ENCODE assay signal across 16 cellular contexts in the genomic region with DNA sequence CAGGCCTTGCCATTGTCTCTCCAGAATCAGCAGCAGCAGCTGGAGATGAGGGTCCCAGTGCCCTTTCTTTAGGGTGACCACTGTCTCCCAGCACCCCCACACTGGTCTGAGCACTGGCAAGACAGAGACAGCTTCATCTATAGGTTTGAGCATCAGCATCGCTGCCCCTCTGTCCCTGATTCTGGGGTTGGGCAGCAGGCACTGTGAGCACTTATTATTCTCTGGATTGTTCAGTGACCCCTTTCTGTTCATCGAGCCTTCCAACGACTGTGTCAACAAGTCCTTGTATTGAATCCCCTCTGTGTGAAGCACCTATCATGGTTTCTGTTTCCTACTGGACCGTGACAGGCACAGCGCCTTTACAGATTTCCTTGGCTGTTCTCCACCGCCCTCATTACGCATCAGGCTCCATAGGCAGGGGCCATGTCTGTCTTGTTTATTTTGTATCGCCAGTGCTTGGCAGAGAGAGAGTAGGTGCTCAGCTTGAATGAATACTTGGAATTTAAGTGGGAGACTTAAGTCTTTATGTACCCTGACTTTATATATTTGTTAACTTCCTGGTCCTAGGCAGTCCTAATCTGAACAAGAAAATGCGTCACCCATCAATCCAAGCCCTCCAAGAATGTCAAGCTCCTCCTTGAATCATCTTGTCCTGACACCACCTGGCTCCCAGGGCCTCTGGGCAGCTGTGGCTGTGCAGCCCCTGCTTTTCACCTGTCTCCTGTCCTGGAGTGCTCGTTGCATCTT. TPM values are rescaled to one million over a fixed set of nuclear protein-coding genes. Genes with fewer than 3 reads are reported as not detected.
DNase-seq lines count a peak whose midpoint lies in the region; ATAC-seq and TF ChIP-seq lines count a peak whose summit lies in the region.
"Had no signal": no experiment of that assay in that cellular context is flagged by ENCODE, and none has a peak within 500 bp of the region (broad histone marks: within the 10 kb centered on the region; RNA-seq: fewer than 3 reads in every experiment).

No MANE protein-coding gene starts in this region.

- TF ChIP-seq POLR2A in heart left ventricle (IDR thresholded peaks at IDR 0.05) (no peak), upper lobe of left lung (IDR thresholded peaks at IDR 0.05) (no peak)

- TF ChIP-seq CTCF in heart left ventricle (IDR thresholded peaks at IDR 0.05) (no peak), epithelial cell of proximal tubule (conservative IDR thresholded peaks at IDR 0.05; ENCODE audit: low read depth, low read length) (no peak), upper lobe of left lung (IDR thresholded peaks at IDR 0.05) (no peak), foreskin fibroblast (IDR thresholded peaks at IDR 0.05; ENCODE audit: low read depth, low read length) (no peak)

- peak in 1 of 5 donors; percentile 4 for DNase-seq in heart left ventricle
- no peak for DNase-seq in cardiac septum (ENCODE audit: low spot score)
- peak; percentile 56 for DNase-seq in NCI-H748 treated with DMSO at 0.1 percent for 48 hours (lab: John Stamatoyannopoulos, UW)
- DNase-seq in epithelial cell of proximal tubule (ENCODE audit: low read depth): peak; percentile 98
- DNase-seq in upper lobe of left lung: peak in 1 of 2 donors; percentile 73
- DNase-seq in foreskin fibroblast: no peak
- DNase-seq: activated CD4-positive, alpha-beta T cell treated with anti-CD3 and anti-CD28 coated beads for 4 hours; activated gamma-delta T cell treated with Interleukin-2 at 50 U/mL for 16 hours; dorsolateral prefrontal cortex; H7; NCI-H1436 treated with DMSO at 0.1 percent for 48 hours; stimulated activated naive CD4-positive, alpha-beta T cell had no signal

- H3K27ac ChIP-seq in heart left ventricle (peak overlapping the region in 11 of 12 donors; percentile 12 to 96 (median 89)), upper lobe of left lung (peak overlapping the region; percentile 85 to 93 (median 88))
- H3K27ac ChIP-seq: dorsolateral prefrontal cortex had no signal

- ATAC-seq in heart left ventricle: no peak
- ATAC-seq in upper lobe of left lung (ENCODE audit: low FRiP score in 2 of 2): peak in 1 of 2 donors; percentile 39
- ATAC-seq in HG02759 (IDR thresholded peaks at IDR 0.05; ENCODE audit: unreplicated experiment): no peak
- no peak for ATAC-seq in HG02884 (IDR thresholded peaks at IDR 0.05; ENCODE audit: unreplicated experiment)

- peak in 2 of 4 donors; percentile 54 to 91 for TF ChIP-seq EP300 in upper lobe of left lung (IDR thresholded peaks at IDR 0.05)

- no peaks in the 10 kb centered on the region for H3K9me3 ChIP-seq in heart left ventricle
- no peaks in the 10 kb centered on the region for H3K9me3 ChIP-seq in upper lobe of left lung

- peaks cover 0 to 4% (median 0%) of the 10 kb centered on the region in 9 donors for H3K36me3 ChIP-seq in heart left ventricle
- no peaks in the 10 kb centered on the region for H3K36me3 ChIP-seq in upper lobe of left lung

- H3K4me1 ChIP-seq in heart left ventricle (peaks cover 4 to 72% (median 29%) of the 10 kb centered on the region in 12 donors), upper lobe of left lung (peaks cover 45 to 77% (median 70%) of the 10 kb centered on the region in 4 donors)

- intact Hi-C loops in heart left ventricle (cut with DNase I): no loop called here
- intact Hi-C loops in cardiac septum (cut with DNase I): no loop called here

- H3K27me3 ChIP-seq in heart left ventricle (no peaks in the 10 kb centered on the region), upper lobe of left lung (no peaks in the 10 kb centered on the region)

- WGBS in heart left ventricle, 4 donors: 84 to 90% (median 89%) methylated on average over 10 of the region's 10 CpGs
- 66 to 83% methylated on average over 10 of the region's 10 CpGs for WGBS in upper lobe of left lung, 2 donors

- H3K4me3 ChIP-seq in heart left ventricle (no peak overlapping the region), epithelial cell of proximal tubule (ENCODE audit: low read depth, low read length) (no peak overlapping the region), upper lobe of left lung (no peak overlapping the region), foreskin fibroblast (ENCODE audit: low read depth in 1 of 2, low read length in 2 of 2) (no peak overlapping the region)
- H3K4me3 ChIP-seq: dorsolateral prefrontal cortex had no signal

RNA-seq across cellular contexts. Expression of gene MALL, which starts 11.4 kb away (rescaled TPM):
- total RNA-seq in heart left ventricle (10 to 100 TPM in 8 of 9 donors, 1 to 10 TPM in 1; 8.0 to 36.7 (median 16.5) TPM), cardiac septum (19.6 TPM), epithelial cell of proximal tubule (22.5 and 35.7 TPM in 2 replicates), upper lobe of left lung (100 to 1,000 TPM in 4 of 6 donors, 10 to 100 TPM in 2; 40.9 to 203 (median 120) TPM)
- 10 to 100 TPM in 1 of 2 donors, 1 to 10 TPM in 1; 6.9 to 13.6 TPM for polyA plus RNA-seq in heart left ventricle
- total RNA-seq: SK-MEL-5 had no signal
- polyA plus RNA-seq: neural cell had no signal

Comparison
In these comparisons a context has a peak if more than half of its experiments do, and no peak if none do; other contexts are left out.
1. DNase-seq: peak in NCI-H748 treated with DMSO at 0.1 percent for 48 hours (single experiment) and epithelial cell of proximal tubule (single experiment); none in cardiac septum (single experiment) and foreskin fibroblast (0 of 2).